ENCODE assay signal across 1 cellular context in the genomic region with DNA sequence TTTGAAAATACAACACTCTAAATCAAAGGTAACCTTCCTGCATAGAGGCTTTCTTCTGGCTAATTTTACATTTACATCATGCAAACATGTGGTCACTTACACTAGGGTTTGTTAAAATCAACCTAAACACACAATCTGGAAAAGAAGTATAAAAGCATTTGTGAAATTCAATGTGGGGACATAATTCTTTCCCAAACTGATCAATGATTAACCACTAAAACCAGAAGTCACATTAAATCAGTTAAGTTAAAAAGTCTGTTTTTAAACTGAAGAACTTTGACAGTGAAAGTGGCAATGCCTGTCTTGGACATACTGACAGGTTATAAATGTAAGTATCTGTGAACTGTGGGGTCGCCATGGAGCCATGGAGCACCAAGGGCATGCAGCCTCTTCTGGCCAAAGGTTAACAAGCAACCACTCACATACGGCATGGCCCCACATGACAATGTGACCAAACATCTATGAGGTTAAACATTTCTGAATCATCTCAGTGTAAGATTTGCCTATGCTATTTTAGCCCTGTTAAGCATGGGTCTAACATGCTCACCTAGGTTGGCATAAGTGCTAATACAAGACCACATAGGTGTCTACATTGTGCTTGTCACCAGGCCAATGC.
A peak's percentile ranks its signal among the peaks of the same experiment; 100 is the strongest.
TF ChIP-seq lines count a peak whose summit lies in the region.

No MANE protein-coding gene starts in this region.

TF ChIP-seq in HepG2, 621 proteins besides CTCF, POLR2A, EP300 and RAD21 (continued from another document and continues in another):
- TF ChIP-seq, protein P1, sequence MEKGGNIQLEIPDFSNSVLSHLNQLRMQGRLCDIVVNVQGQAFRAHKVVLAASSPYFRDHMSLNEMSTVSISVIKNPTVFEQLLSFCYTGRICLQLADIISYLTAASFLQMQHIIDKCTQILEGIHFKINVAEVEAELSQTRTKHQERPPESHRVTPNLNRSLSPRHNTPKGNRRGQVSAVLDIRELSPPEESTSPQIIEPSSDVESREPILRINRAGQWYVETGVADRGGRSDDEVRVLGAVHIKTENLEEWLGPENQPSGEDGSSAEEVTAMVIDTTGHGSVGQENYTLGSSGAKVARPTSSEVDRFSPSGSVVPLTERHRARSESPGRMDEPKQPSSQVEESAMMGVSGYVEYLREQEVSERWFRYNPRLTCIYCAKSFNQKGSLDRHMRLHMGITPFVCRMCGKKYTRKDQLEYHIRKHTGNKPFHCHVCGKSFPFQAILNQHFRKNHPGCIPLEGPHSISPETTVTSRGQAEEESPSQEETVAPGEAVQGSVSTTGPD (CRISPR knock-in tag; IDR thresholded peaks at IDR 0.05) = no peak
- TF ChIP-seq TEAD3 (CRISPR knock-in tag; optimal IDR thresholded peaks at IDR 0.05; ENCODE audit: borderline replicate concordance) = no peak
- no peak for TF ChIP-seq ZSCAN20 (CRISPR knock-in tag; IDR thresholded peaks at IDR 0.05; ENCODE audit: borderline replicate concordance)
- TF ChIP-seq SALL1 (CRISPR knock-in tag; IDR thresholded peaks at IDR 0.05) = peak; percentile 67
- TF ChIP-seq, protein P2, sequence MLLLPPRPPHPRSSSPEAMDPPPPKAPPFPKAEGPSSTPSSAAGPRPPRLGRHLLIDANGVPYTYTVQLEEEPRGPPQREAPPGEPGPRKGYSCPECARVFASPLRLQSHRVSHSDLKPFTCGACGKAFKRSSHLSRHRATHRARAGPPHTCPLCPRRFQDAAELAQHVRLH (CRISPR knock-in tag; IDR thresholded peaks at IDR 0.05; ENCODE audit: borderline replicate concordance, low read depth) = 0 out of 2 replicates have a peak, but pooled peaks have one; percentile 21
- no peak for TF ChIP-seq RFXAP (CRISPR knock-in tag; IDR thresholded peaks at IDR 0.05; ENCODE audit: borderline replicate concordance)
- TF ChIP-seq NONO (IDR thresholded peaks at IDR 0.05) = no peak
- TF ChIP-seq NONO (CRISPR knock-in tag; conservative IDR thresholded peaks at IDR 0.05) = no peak
- no peak for TF ChIP-seq FOXK1 (CRISPR knock-in tag; IDR thresholded peaks at IDR 0.05; ENCODE audit: borderline replicate concordance, low read depth)
- no peak for TF ChIP-seq ZC3H13 (CRISPR knock-in tag; IDR thresholded peaks at IDR 0.05)
- TF ChIP-seq HOXA3 (CRISPR knock-in tag; IDR thresholded peaks at IDR 0.05) = peak; percentile 16; the same call in 1 of the 2 replicates
- TF ChIP-seq THYN1 (CRISPR knock-in tag; IDR thresholded peaks at IDR 0.05; ENCODE audit: borderline replicate concordance, low read depth) = no peak
- TF ChIP-seq STAG1 (CRISPR knock-in tag; IDR thresholded peaks at IDR 0.05) = peak; percentile 48
- TF ChIP-seq ZFP36L1 (CRISPR knock-in tag; IDR thresholded peaks at IDR 0.05) = no peak
- TF ChIP-seq, protein P3, sequence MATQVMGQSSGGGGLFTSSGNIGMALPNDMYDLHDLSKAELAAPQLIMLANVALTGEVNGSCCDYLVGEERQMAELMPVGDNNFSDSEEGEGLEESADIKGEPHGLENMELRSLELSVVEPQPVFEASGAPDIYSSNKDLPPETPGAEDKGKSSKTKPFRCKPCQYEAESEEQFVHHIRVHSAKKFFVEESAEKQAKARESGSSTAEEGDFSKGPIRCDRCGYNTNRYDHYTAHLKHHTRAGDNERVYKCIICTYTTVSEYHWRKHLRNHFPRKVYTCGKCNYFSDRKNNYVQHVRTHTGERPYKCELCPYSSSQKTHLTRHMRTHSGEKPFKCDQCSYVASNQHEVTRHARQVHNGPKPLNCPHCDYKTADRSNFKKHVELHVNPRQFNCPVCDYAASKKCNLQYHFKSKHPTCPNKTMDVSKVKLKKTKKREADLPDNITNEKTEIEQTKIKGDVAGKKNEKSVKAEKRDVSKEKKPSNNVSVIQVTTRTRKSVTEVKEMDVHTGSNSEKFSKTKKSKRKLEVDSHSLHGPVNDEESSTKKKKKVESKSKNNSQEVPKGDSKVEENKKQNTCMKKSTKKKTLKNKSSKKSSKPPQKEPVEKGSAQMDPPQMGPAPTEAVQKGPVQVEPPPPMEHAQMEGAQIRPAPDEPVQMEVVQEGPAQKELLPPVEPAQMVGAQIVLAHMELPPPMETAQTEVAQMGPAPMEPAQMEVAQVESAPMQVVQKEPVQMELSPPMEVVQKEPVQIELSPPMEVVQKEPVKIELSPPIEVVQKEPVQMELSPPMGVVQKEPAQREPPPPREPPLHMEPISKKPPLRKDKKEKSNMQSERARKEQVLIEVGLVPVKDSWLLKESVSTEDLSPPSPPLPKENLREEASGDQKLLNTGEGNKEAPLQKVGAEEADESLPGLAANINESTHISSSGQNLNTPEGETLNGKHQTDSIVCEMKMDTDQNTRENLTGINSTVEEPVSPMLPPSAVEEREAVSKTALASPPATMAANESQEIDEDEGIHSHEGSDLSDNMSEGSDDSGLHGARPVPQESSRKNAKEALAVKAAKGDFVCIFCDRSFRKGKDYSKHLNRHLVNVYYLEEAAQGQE (IDR thresholded peaks at IDR 0.05; ENCODE audit: borderline replicate concordance in 1 of 2, low read depth in 1 of 2, low read length in 2 of 2) = no peak
- no peak for TF ChIP-seq ZFYVE20 (CRISPR knock-in tag; IDR thresholded peaks at IDR 0.05; ENCODE audit: borderline replicate concordance, low read depth)
- TF ChIP-seq, protein P4, sequence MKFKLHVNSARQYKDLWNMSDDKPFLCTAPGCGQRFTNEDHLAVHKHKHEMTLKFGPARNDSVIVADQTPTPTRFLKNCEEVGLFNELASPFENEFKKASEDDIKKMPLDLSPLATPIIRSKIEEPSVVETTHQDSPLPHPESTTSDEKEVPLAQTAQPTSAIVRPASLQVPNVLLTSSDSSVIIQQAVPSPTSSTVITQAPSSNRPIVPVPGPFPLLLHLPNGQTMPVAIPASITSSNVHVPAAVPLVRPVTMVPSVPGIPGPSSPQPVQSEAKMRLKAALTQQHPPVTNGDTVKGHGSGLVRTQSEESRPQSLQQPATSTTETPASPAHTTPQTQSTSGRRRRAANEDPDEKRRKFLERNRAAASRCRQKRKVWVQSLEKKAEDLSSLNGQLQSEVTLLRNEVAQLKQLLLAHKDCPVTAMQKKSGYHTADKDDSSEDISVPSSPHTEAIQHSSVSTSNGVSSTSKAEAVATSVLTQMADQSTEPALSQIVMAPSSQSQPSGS (CRISPR knock-in tag; IDR thresholded peaks at IDR 0.05) = no peak
- TF ChIP-seq SAFB2 (CRISPR knock-in tag; IDR thresholded peaks at IDR 0.05; ENCODE audit: borderline replicate concordance, low read depth) = no peak
- no peak for TF ChIP-seq ONECUT2 (CRISPR knock-in tag; IDR thresholded peaks at IDR 0.05)
- TF ChIP-seq FOXK2 (IDR thresholded peaks at IDR 0.05) = no peak
- TF ChIP-seq, protein P5, sequence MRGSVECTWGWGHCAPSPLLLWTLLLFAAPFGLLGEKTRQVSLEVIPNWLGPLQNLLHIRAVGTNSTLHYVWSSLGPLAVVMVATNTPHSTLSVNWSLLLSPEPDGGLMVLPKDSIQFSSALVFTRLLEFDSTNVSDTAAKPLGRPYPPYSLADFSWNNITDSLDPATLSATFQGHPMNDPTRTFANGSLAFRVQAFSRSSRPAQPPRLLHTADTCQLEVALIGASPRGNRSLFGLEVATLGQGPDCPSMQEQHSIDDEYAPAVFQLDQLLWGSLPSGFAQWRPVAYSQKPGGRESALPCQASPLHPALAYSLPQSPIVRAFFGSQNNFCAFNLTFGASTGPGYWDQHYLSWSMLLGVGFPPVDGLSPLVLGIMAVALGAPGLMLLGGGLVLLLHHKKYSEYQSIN (CRISPR knock-in tag; IDR thresholded peaks at IDR 0.05; ENCODE audit: borderline replicate concordance) = no peak
- TF ChIP-seq RBFOX2 (IDR thresholded peaks at IDR 0.05; ENCODE audit: low read depth, low read length) = no peak
- TF ChIP-seq, protein P6, sequence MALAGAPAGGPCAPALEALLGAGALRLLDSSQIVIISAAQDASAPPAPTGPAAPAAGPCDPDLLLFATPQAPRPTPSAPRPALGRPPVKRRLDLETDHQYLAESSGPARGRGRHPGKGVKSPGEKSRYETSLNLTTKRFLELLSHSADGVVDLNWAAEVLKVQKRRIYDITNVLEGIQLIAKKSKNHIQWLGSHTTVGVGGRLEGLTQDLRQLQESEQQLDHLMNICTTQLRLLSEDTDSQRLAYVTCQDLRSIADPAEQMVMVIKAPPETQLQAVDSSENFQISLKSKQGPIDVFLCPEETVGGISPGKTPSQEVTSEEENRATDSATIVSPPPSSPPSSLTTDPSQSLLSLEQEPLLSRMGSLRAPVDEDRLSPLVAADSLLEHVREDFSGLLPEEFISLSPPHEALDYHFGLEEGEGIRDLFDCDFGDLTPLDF (CRISPR knock-in tag; IDR thresholded peaks at IDR 0.05) = no peak
- TF ChIP-seq MTF1 (CRISPR knock-in tag; IDR thresholded peaks at IDR 0.05) = no peak
- TF ChIP-seq RCOR2 (CRISPR knock-in tag; IDR thresholded peaks at IDR 0.05) = 0 out of 2 replicates have a peak, but pooled peaks have one; percentile 19
- TF ChIP-seq, protein P7, sequence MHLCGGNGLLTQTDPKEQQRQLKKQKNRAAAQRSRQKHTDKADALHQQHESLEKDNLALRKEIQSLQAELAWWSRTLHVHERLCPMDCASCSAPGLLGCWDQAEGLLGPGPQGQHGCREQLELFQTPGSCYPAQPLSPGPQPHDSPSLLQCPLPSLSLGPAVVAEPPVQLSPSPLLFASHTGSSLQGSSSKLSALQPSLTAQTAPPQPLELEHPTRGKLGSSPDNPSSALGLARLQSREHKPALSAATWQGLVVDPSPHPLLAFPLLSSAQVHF (CRISPR knock-in tag; IDR thresholded peaks at IDR 0.05) = no peak
- TF ChIP-seq ZNF124 (CRISPR knock-in tag; IDR thresholded peaks at IDR 0.05) = no peak
- TF ChIP-seq ELF1 (CRISPR knock-in tag; IDR thresholded peaks at IDR 0.05) = 0 out of 2 replicates have a peak, but pooled peaks have one; percentile 26
- no peak for TF ChIP-seq ZNF777 (CRISPR knock-in tag; IDR thresholded peaks at IDR 0.05)
- TF ChIP-seq LCORL (IDR thresholded peaks at IDR 0.05) = no peak
- TF ChIP-seq LCORL (CRISPR knock-in tag; IDR thresholded peaks at IDR 0.05) = no peak
- TF ChIP-seq KLF6 (CRISPR knock-in tag; IDR thresholded peaks at IDR 0.05) = no peak
- no peak for TF ChIP-seq ZBTB7A (CRISPR knock-in tag; IDR thresholded peaks at IDR 0.05)
- TF ChIP-seq ZNF772 (CRISPR knock-in tag; IDR thresholded peaks at IDR 0.05) = no peak
- TF ChIP-seq SP2 (CRISPR knock-in tag; IDR thresholded peaks at IDR 0.05) = no peak
- TF ChIP-seq, protein P8, sequence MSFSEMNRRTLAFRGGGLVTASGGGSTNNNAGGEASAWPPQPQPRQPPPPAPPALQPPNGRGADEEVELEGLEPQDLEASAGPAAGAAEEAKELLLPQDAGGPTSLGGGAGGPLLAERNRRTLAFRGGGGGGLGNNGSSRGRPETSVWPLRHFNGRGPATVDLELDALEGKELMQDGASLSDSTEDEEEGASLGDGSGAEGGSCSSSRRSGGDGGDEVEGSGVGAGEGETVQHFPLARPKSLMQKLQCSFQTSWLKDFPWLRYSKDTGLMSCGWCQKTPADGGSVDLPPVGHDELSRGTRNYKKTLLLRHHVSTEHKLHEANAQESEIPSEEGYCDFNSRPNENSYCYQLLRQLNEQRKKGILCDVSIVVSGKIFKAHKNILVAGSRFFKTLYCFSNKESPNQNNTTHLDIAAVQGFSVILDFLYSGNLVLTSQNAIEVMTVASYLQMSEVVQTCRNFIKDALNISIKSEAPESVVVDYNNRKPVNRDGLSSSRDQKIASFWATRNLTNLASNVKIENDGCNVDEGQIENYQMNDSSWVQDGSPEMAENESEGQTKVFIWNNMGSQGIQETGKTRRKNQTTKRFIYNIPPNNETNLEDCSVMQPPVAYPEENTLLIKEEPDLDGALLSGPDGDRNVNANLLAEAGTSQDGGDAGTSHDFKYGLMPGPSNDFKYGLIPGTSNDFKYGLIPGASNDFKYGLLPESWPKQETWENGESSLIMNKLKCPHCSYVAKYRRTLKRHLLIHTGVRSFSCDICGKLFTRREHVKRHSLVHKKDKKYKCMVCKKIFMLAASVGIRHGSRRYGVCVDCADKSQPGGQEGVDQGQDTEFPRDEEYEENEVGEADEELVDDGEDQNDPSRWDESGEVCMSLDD (CRISPR knock-in tag; IDR thresholded peaks at IDR 0.05; ENCODE audit: borderline replicate concordance) = no peak
- TF ChIP-seq NFATC3 (CRISPR knock-in tag; IDR thresholded peaks at IDR 0.05) = no peak
- TF ChIP-seq ZNF292 (CRISPR knock-in tag; IDR thresholded peaks at IDR 0.05; ENCODE audit: borderline replicate concordance, low read depth) = no peak
- no peak for TF ChIP-seq ZNF598 (CRISPR knock-in tag; IDR thresholded peaks at IDR 0.05; ENCODE audit: borderline replicate concordance)
- TF ChIP-seq SOX5 (CRISPR knock-in tag; IDR thresholded peaks at IDR 0.05; ENCODE audit: borderline replicate concordance) = no peak
- TF ChIP-seq, protein P9, sequence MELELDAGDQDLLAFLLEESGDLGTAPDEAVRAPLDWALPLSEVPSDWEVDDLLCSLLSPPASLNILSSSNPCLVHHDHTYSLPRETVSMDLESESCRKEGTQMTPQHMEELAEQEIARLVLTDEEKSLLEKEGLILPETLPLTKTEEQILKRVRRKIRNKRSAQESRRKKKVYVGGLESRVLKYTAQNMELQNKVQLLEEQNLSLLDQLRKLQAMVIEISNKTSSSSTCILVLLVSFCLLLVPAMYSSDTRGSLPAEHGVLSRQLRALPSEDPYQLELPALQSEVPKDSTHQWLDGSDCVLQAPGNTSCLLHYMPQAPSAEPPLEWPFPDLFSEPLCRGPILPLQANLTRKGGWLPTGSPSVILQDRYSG (CRISPR knock-in tag; IDR thresholded peaks at IDR 0.05) = no peak
- TF ChIP-seq KDM1A (CRISPR knock-in tag; IDR thresholded peaks at IDR 0.05) = no peak
- TF ChIP-seq ZNF761 (CRISPR knock-in tag; conservative IDR thresholded peaks at IDR 0.05) = no peak
- TF ChIP-seq ZNF205 (CRISPR knock-in tag; IDR thresholded peaks at IDR 0.05) = no peak
- peak; percentile 33 for TF ChIP-seq XRCC5 (optimal IDR thresholded peaks at IDR 0.05; ENCODE audit: low read length)
- no peak for TF ChIP-seq NR2C2 (CRISPR knock-in tag; IDR thresholded peaks at IDR 0.05; ENCODE audit: borderline replicate concordance)
- no peak for TF ChIP-seq ZFP1 (CRISPR knock-in tag; IDR thresholded peaks at IDR 0.05)
- TF ChIP-seq, protein P10, sequence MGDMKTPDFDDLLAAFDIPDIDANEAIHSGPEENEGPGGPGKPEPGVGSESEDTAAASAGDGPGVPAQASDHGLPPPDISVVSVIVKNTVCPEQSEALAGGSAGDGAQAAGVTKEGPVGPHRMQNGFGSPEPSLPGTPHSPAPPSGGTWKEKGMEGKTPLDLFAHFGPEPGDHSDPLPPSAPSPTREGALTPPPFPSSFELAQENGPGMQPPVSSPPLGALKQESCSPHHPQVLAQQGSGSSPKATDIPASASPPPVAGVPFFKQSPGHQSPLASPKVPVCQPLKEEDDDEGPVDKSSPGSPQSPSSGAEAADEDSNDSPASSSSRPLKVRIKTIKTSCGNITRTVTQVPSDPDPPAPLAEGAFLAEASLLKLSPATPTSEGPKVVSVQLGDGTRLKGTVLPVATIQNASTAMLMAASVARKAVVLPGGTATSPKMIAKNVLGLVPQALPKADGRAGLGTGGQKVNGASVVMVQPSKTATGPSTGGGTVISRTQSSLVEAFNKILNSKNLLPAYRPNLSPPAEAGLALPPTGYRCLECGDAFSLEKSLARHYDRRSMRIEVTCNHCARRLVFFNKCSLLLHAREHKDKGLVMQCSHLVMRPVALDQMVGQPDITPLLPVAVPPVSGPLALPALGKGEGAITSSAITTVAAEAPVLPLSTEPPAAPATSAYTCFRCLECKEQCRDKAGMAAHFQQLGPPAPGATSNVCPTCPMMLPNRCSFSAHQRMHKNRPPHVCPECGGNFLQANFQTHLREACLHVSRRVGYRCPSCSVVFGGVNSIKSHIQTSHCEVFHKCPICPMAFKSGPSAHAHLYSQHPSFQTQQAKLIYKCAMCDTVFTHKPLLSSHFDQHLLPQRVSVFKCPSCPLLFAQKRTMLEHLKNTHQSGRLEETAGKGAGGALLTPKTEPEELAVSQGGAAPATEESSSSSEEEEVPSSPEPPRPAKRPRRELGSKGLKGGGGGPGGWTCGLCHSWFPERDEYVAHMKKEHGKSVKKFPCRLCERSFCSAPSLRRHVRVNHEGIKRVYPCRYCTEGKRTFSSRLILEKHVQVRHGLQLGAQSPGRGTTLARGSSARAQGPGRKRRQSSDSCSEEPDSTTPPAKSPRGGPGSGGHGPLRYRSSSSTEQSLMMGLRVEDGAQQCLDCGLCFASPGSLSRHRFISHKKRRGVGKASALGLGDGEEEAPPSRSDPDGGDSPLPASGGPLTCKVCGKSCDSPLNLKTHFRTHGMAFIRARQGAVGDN (CRISPR knock-in tag; IDR thresholded peaks at IDR 0.05) = no peak
